34 cellular contexts compared by ENCODE assay signal in genomic region chr4:136471051-136471450, GRCh38.
DNase-seq lines count a peak whose midpoint lies in the region; ATAC-seq, FAIRE-seq and TF ChIP-seq lines count a peak whose summit lies in the region.
"Had no signal": no experiment of that assay in that cellular context is flagged by ENCODE, and none has a peak within 500 bp of the region (broad histone marks: within the 10 kb centered on the region; RNA-seq: fewer than 3 reads in every experiment).

No MANE protein-coding gene starts in this region.

- H3K27me3 ChIP-seq in HAP-1 (ENCODE audit: low read depth) (no peaks in the 10 kb centered on the region), H1 (replicated peaks in 1 of 4; ENCODE audit: control insufficient read depth in 3 of 4, extremely low read depth in 1 of 4, insufficient read depth in 3 of 4, low read length in 3 of 4) (no peaks in the 10 kb centered on the region), mammary epithelial cell (ENCODE audit: insufficient read depth, low read length) (no peaks in the 10 kb centered on the region)
- H3K27me3 ChIP-seq: BE2C; BLaER1; BLaER1 treated with 17β-estradiol and CSF1 and Interleukin-3, amounts not matched to agents 10 nM and 100 nM had no signal

- no peak overlapping the region for H2BK12ac ChIP-seq in H1 (ENCODE audit: low read depth, low read length)

- intact Hi-C loops in mammary epithelial cell (cut with micrococcal nuclease), result no loop called here
- intact Hi-C loops in Calu3 (cut with micrococcal nuclease; ENCODE audit: unreplicated experiment), result no loop called here

- peaks cover 14% of the 10 kb centered on the region for H3K4me1 ChIP-seq in HAP-1
- peaks cover 0 to 2% (median 0%) of the 10 kb centered on the region in 4 experiments; a peak in 1 of 7 replicates for H3K4me1 ChIP-seq in H1 (replicated peaks in 1 of 4; ENCODE audit: control insufficient read depth in 3 of 4, insufficient read depth in 4 of 4, low read length in 3 of 4)
- H3K4me1 ChIP-seq in mammary epithelial cell (ENCODE audit: insufficient read depth, low read length), result no peaks in the 10 kb centered on the region
- H3K4me1 ChIP-seq: A549; BE2C; BLaER1; BLaER1 treated with 17β-estradiol and CSF1 and Interleukin-3, amounts not matched to agents 10 nM and 100 nM; Caco-2 had no signal

- dilution Hi-C loops in mammary epithelial cell (cut with HindIII; ENCODE audit: low sequenced_read_pairs), result no loop called here

- TF ChIP-seq EP300 in H1 (IDR thresholded peaks at IDR 0.05; ENCODE audit: borderline replicate concordance in 1 of 2, low read depth in 2 of 2, low read length in 2 of 2), result no peak

- no peak overlapping the region for H3K4me3 Mint-ChIP-seq in T-helper 17 cell
- H3K4me3 Mint-ChIP-seq in Calu3 (ENCODE audit: low read depth, unreplicated experiment), result no peak overlapping the region
- H3K4me3 Mint-ChIP-seq: B cell; CD14-positive monocyte; CD4-positive, alpha-beta memory T cell; CD4-positive, alpha-beta T cell; CD4-positive, CD25-positive, alpha-beta regulatory T cell; CD8-positive, alpha-beta memory T cell; CD8-positive, alpha-beta T cell had no signal

- no peak overlapping the region for H4K91ac ChIP-seq in H1 (replicated peaks; ENCODE audit: insufficient read length, low read length)

- TF ChIP-seq CTCF in H1 (IDR thresholded peaks at IDR 0.05; ENCODE audit: control extremely low read depth in 1 of 3, insufficient read depth in 1 of 3, low read depth in 1 of 3, low read length in 3 of 3), result no peak
- no peak for TF ChIP-seq CTCF in mammary epithelial cell (conservative IDR thresholded peaks at IDR 0.05 in 1 of 2, IDR thresholded peaks at IDR 0.05 in 1 of 2; ENCODE audit: extremely low read depth in 1 of 2, insufficient read depth in 1 of 2, low read depth in 1 of 2, low read length in 2 of 2)
- TF ChIP-seq CTCF in Calu3 (IDR thresholded peaks at IDR 0.05; ENCODE audit: unreplicated experiment), result no peak

- H2BK20ac ChIP-seq in H1 (ENCODE audit: low read length), result no peak overlapping the region

- H2BK15ac ChIP-seq in H1 (ENCODE audit: low read length), result no peak overlapping the region

- H4K20me1 ChIP-seq in H1 (replicated peaks in 1 of 2; ENCODE audit: control insufficient read depth in 1 of 2, insufficient read depth in 2 of 2, low read length in 2 of 2) (no peaks in the 10 kb centered on the region), mammary epithelial cell (ENCODE audit: insufficient read depth, low read length) (no peaks in the 10 kb centered on the region)
- H4K20me1 ChIP-seq: BLaER1; BLaER1 treated with 17β-estradiol and CSF1 and Interleukin-3, amounts not matched to agents 10 nM and 100 nM had no signal

- H3K27me3 Mint-ChIP-seq in T-helper 17 cell (no peaks in the 10 kb centered on the region), Calu3 (ENCODE audit: unreplicated experiment) (no peaks in the 10 kb centered on the region)
- H3K27me3 Mint-ChIP-seq: B cell; CD4-positive, alpha-beta memory T cell; CD4-positive, alpha-beta T cell; CD4-positive, CD25-positive, alpha-beta regulatory T cell; CD8-positive, alpha-beta memory T cell had no signal

- H2BK5ac ChIP-seq in H1 (ENCODE audit: low read depth, low read length), result no peak overlapping the region

- H2AK5ac ChIP-seq in H1 (ENCODE audit: low read depth, low read length), result no peak overlapping the region

- H3K27ac Mint-ChIP-seq in T-helper 17 cell (no peak overlapping the region), Calu3 (ENCODE audit: unreplicated experiment) (no peak overlapping the region)
- H3K27ac Mint-ChIP-seq: B cell; CD14-positive monocyte; CD4-positive, alpha-beta memory T cell; CD4-positive, alpha-beta T cell; CD4-positive, CD25-positive, alpha-beta regulatory T cell; CD8-positive, alpha-beta memory T cell; CD8-positive, alpha-beta T cell had no signal

- peak overlapping the region; percentile 36 for H4K5ac ChIP-seq in H1 (ENCODE audit: insufficient read length, low read depth, low read length)

- H2BK120ac ChIP-seq in H1 (replicated peaks; ENCODE audit: low read depth, low read length), result no peak overlapping the region

- ATAC-seq in T-helper 17 cell, result no peak
- ATAC-seq: A549; CD8-positive, alpha-beta T cell had no signal

- no peak overlapping the region for H3K56ac ChIP-seq in H1 (replicated peaks; ENCODE audit: insufficient read length, low read depth, low read length)

- DNase-seq in HAP-1 (ENCODE audit: low spot score in 2 of 2) (peak; percentile 63 to 95), OCI-M1 (lab: John Stamatoyannopoulos, UW) (peak; percentile 33), H1 (ENCODE audit: low read depth in 1 of 2, low spot score in 2 of 2) (no peak), T-helper 17 cell (no peak), mammary epithelial cell (no peak), Calu3 (no peak)
- DNase-seq: 8988T; ACHN; AML-193; BE2C; C1 segment of cervical spinal cord; Caco-2; CD4-positive, alpha-beta memory T cell; CD4-positive, alpha-beta T cell; CD4-positive, CD25-positive, alpha-beta regulatory T cell; CD8-positive, alpha-beta memory T cell; CD8-positive, alpha-beta T cell; COR-L47; DMS 273 treated with DMSO at 0.1 percent for 48 hours; DMS153; DMS53; DMS79; DMS79 treated with DMSO at 0.1 percent for 48 hours; DND-41; EL had no signal

- CTCF ChIA-PET in H1 (lab: Charles Lee; ENCODE audit: partially characterized antibody), result no interaction called here
- CTCF ChIA-PET in mammary epithelial cell (lab: Charles Lee; ENCODE audit: low non-redundant PET), result no interaction called here
- CTCF ChIA-PET in Calu3 (lab: Charles Lee), result no interaction called here

- no peaks in the 10 kb centered on the region for H3K79me1 ChIP-seq in H1 (ENCODE audit: low read depth, low read length)

- no peaks in the 10 kb centered on the region for H3K36me3 ChIP-seq in HAP-1 (replicated peaks)
- H3K36me3 ChIP-seq in H1 (ENCODE audit: control insufficient read depth in 2 of 4, insufficient read depth in 4 of 4, low read length in 3 of 4), result no peaks in the 10 kb centered on the region
- H3K36me3 ChIP-seq in mammary epithelial cell (ENCODE audit: insufficient read depth, low read length), result no peaks in the 10 kb centered on the region
- H3K36me3 ChIP-seq: BE2C; BLaER1; BLaER1 treated with 17β-estradiol and CSF1 and Interleukin-3, amounts not matched to agents 10 nM and 100 nM had no signal

- H3K23ac ChIP-seq in H1 (ENCODE audit: insufficient read length), result no peak overlapping the region

- H3K9ac ChIP-seq in H1 (replicated peaks in 1 of 4; ENCODE audit: extremely low read depth in 1 of 4, low read depth in 3 of 4, low read length in 3 of 4) (no peak overlapping the region), mammary epithelial cell (ENCODE audit: insufficient read depth, low read length) (no peak overlapping the region)
- H3K9ac ChIP-seq: BLaER1; BLaER1 treated with 17β-estradiol and CSF1 and Interleukin-3, amounts not matched to agents 10 nM and 100 nM had no signal

- H3K4ac ChIP-seq in H1 (replicated peaks; ENCODE audit: insufficient read length, low read depth, low read length), result no peak overlapping the region

- no peak overlapping the region for H3K27ac ChIP-seq in H1 (ENCODE audit: low read depth, low read length)
- H3K27ac ChIP-seq in mammary epithelial cell (ENCODE audit: insufficient read depth, low read depth, low read length), result no peak overlapping the region
- H3K27ac ChIP-seq: 22Rv1; A549; BLaER1; BLaER1 treated with 17β-estradiol and CSF1 and Interleukin-3, amounts not matched to agents 10 nM and 100 nM; C4-2B had no signal

- H3K18ac ChIP-seq in H1 (ENCODE audit: extremely low read depth, low read length), result no peak overlapping the region

- TF ChIP-seq RAD21 in H1 (IDR thresholded peaks at IDR 0.05 in 1 of 2, conservative IDR thresholded peaks at IDR 0.05 in 1 of 2; ENCODE audit: low read depth in 2 of 2, low read length in 2 of 2), result no peak

- H3K36me3 Mint-ChIP-seq in T-helper 17 cell (ENCODE audit: low read depth), result no peaks in the 10 kb centered on the region
- H3K36me3 Mint-ChIP-seq in Calu3 (ENCODE audit: insufficient read depth, unreplicated experiment), result no peaks in the 10 kb centered on the region
- H3K36me3 Mint-ChIP-seq: CD14-positive monocyte; CD4-positive, alpha-beta memory T cell; CD4-positive, CD25-positive, alpha-beta regulatory T cell; CD8-positive, alpha-beta memory T cell; CD8-positive, alpha-beta T cell had no signal

- in situ Hi-C loops in HAP-1 (cut with MboI; ENCODE audit: low sequenced_read_pairs), result no loop called here
- in situ Hi-C loops in mammary epithelial cell (cut with MboI; ENCODE audit: low sequenced_read_pairs in 2 of 2), result no loop called here

- H3K9me3 ChIP-seq in HAP-1 (no peaks in the 10 kb centered on the region; the same call in 1 of the 2 replicates), H1 (ENCODE audit: insufficient read depth in 2 of 2, low read depth in 1 of 2, low read length in 1 of 2) (peaks cover 3 to 6% of the 10 kb centered on the region in 2 experiments; a peak in 2 of 4 replicates), T-helper 17 cell (ENCODE audit: control insufficient read depth, low read length, poor library complexity, severe bottlenecking) (no peaks in the 10 kb centered on the region), mammary epithelial cell (replicated peaks; ENCODE audit: insufficient read depth, low read length) (no peaks in the 10 kb centered on the region)
- H3K9me3 ChIP-seq: BE2C, BLaER1, Caco-2 had no signal

- POLR2A ChIA-PET in H1 (lab: Charles Lee; ENCODE audit: partially characterized antibody), result no interaction called here

- BruUV-seq in mammary epithelial cell (replicated peaks; lab: Mats Ljungman, UMichigan) (no TSS peak), Calu3 (replicated peaks; lab: Mats Ljungman, UMichigan) (no TSS peak)

- FAIRE-seq in H1 (lab: Jason Lieb, UNC), result no peak
- FAIRE-seq: A204.1, A549, D721Med had no signal

- H3K4me2 ChIP-seq in H1 (ENCODE audit: insufficient read depth in 1 of 2, low read depth in 2 of 2, low read length in 2 of 2) (no peak overlapping the region), mammary epithelial cell (ENCODE audit: insufficient read depth, low read depth, low read length) (no peak overlapping the region)
- H3K4me2 ChIP-seq: A549; BLaER1; BLaER1 treated with 17β-estradiol and CSF1 and Interleukin-3, amounts not matched to agents 10 nM and 100 nM had no signal

- no peak overlapping the region for H2AFZ ChIP-seq in H1 (ENCODE audit: low read length)
- no peak overlapping the region for H2AFZ ChIP-seq in mammary epithelial cell (ENCODE audit: low read depth, low read length)

- H3K23me2 ChIP-seq in H1 (ENCODE audit: low read depth, low read length), result no peaks in the 10 kb centered on the region

- WGBS in H1 (ENCODE audit: extremely low coverage in 1 of 2, insufficient coverage in 1 of 2, insufficient read length in 1 of 2, insufficient replicate concordance in 2 of 2, low coverage in 1 of 2, low lambda C conversion rate in 2 of 2, missing lambda C conversion rate in 1 of 2), 2 experiments, result 100% methylated on average over 2 of the region's 2 CpGs; no CpG with 5 or more reads in 1 of the 2 experiments
- WGBS in mammary epithelial cell (ENCODE audit: low coverage, missing lambda C conversion rate), result 81% methylated on average over 2 of the region's 2 CpGs

- H3K9me3 Mint-ChIP-seq in Calu3 (ENCODE audit: low read depth, unreplicated experiment), result peaks cover 3% of the 10 kb centered on the region

- H3K4me3 ChIP-seq in HAP-1 (no peak overlapping the region), H1 (ENCODE audit: extremely low read depth in 1 of 4, insufficient read depth in 2 of 4, low read depth in 3 of 4, low read length in 4 of 4) (no peak overlapping the region), mammary epithelial cell (replicated peaks in 1 of 3; ENCODE audit: insufficient read depth in 1 of 3, low read depth in 2 of 3, low read length in 3 of 3) (no peak overlapping the region)
- H3K4me3 ChIP-seq: A549; BLaER1; BLaER1 treated with 17β-estradiol and CSF1 and Interleukin-3, amounts not matched to agents 10 nM and 100 nM had no signal

- no peak overlapping the region for H3K14ac ChIP-seq in H1 (ENCODE audit: insufficient read length)

- no peaks in the 10 kb centered on the region for H3K79me2 ChIP-seq in H1 (ENCODE audit: control insufficient read depth in 1 of 2, insufficient read depth in 2 of 2, low read length in 2 of 2)
- H3K79me2 ChIP-seq in mammary epithelial cell (ENCODE audit: insufficient read depth, low read length), result no peaks in the 10 kb centered on the region

- H3K4me1 Mint-ChIP-seq in T-helper 17 cell, result no peaks in the 10 kb centered on the region
- no peaks in the 10 kb centered on the region for H3K4me1 Mint-ChIP-seq in Calu3 (ENCODE audit: low read depth, unreplicated experiment)
- H3K4me1 Mint-ChIP-seq: B cell; CD14-positive monocyte; CD4-positive, alpha-beta memory T cell; CD4-positive, CD25-positive, alpha-beta regulatory T cell; CD8-positive, alpha-beta memory T cell had no signal

- no peak overlapping the region for H4K8ac ChIP-seq in H1 (ENCODE audit: extremely low read depth, insufficient read depth, low read length)

- no peak for TF ChIP-seq POLR2A in H1 (IDR thresholded peaks at IDR 0.05; ENCODE audit: control extremely low read depth in 1 of 2, low read depth in 2 of 2, low read length in 2 of 2)

Comparison
In these comparisons a context has a peak if more than half of its experiments do, and no peak if none do; other contexts are left out.
1. DNase-seq: peak in HAP-1 (2 of 2) and OCI-M1 (single experiment); none in H1 (0 of 2), T-helper 17 cell (0 of 3), mammary epithelial cell (single experiment) and Calu3 (single experiment).